In genomic region chr2:126775300-126775985, GRCh38 we compare ENCODE assay signal across 14 cellular contexts.
DNase-seq lines count a peak whose midpoint lies in the region; ATAC-seq and TF ChIP-seq lines count a peak whose summit lies in the region.
"Had no signal": no experiment of that assay in that cellular context is flagged by ENCODE, and none has a peak within 500 bp of the region (broad histone marks: within the 10 kb centered on the region; RNA-seq: fewer than 3 reads in every experiment).

No MANE protein-coding gene starts in this region.

- DNase-seq in CD4-positive, CD25-positive, alpha-beta regulatory T cell = no peak
- DNase-seq in GM23338 (ENCODE audit: low spot score) (no peak), NCI-H1417 (lab: John Stamatoyannopoulos, UW) (no peak), SW480 (ENCODE audit: low spot score) (no peak), HCEC 1CT (no peak)
- DNase-seq in activated naive CD8-positive, alpha-beta T cell treated with anti-CD3 and anti-CD28 coated beads, Interleukin-2, amount 50 U/mL, for 24 hours = no peak
- DNase-seq: BE2C; effector CD8-positive, alpha-beta T cell; gastrocnemius medialis; KBM-7; NCI-H1436; NCI-H2227 treated with DMSO at 0.1 percent for 48 hours had no signal

- H3K4me2 ChIP-seq in GM23338 = no peak overlapping the region

- no peak overlapping the region for H3K27ac ChIP-seq in CD4-positive, CD25-positive, alpha-beta regulatory T cell (ENCODE audit: insufficient read depth, low read length, poor library complexity, severe bottlenecking)
- H3K27ac ChIP-seq in GM23338 (ENCODE audit: low read depth) = no peak overlapping the region
- H3K27ac ChIP-seq: SJSA1 had no signal

- H3K27ac Mint-ChIP-seq in CD4-positive, CD25-positive, alpha-beta regulatory T cell = peak overlapping the region in 2 of 3 donors; percentile 19 to 49
- no peak overlapping the region for H3K27ac Mint-ChIP-seq in GM23338
- no peak overlapping the region for H3K27ac Mint-ChIP-seq in activated naive CD8-positive, alpha-beta T cell treated with anti-CD3 and anti-CD28 coated beads, Interleukin-2, amount 50 U/mL, for 24 hours
- H3K27ac Mint-ChIP-seq in nephron = peak overlapping the region in 2 of 3 experiments; percentile 6 to 67

- H3K36me3 ChIP-seq in CD4-positive, CD25-positive, alpha-beta regulatory T cell (ENCODE audit: control insufficient read depth, insufficient read depth, low read length) = no peaks in the 10 kb centered on the region
- no peaks in the 10 kb centered on the region for H3K36me3 ChIP-seq in GM23338 (ENCODE audit: insufficient read depth)
- H3K36me3 ChIP-seq: BE2C, gastrocnemius medialis, SJSA1 had no signal

- no peaks in the 10 kb centered on the region for H3K27me3 ChIP-seq in CD4-positive, CD25-positive, alpha-beta regulatory T cell (ENCODE audit: control insufficient read depth, insufficient read depth, low read length)
- peaks cover 5% of the 10 kb centered on the region; the same call in 1 of the 2 replicates for H3K27me3 ChIP-seq in GM23338 (ENCODE audit: insufficient read depth)
- H3K27me3 ChIP-seq: BE2C, gastrocnemius medialis had no signal

- H3K4me1 ChIP-seq in CD4-positive, CD25-positive, alpha-beta regulatory T cell (ENCODE audit: control insufficient read depth, insufficient read depth, low read length, poor library complexity, severe bottlenecking) = peaks cover 5% of the 10 kb centered on the region
- H3K4me1 ChIP-seq in GM23338 (ENCODE audit: insufficient read depth) = no peaks in the 10 kb centered on the region
- H3K4me1 ChIP-seq: BE2C had no signal

- TF ChIP-seq CTCF in GM23338 (conservative IDR thresholded peaks at IDR 0.05; ENCODE audit: low read depth in 2 of 2) (no peak), nephron (IDR thresholded peaks at IDR 0.05; ENCODE audit: unreplicated experiment in 3 of 3) (no peak)

- peak overlapping the region; percentile 4 to 95 (median 82) for H3K4me3 Mint-ChIP-seq in CD4-positive, CD25-positive, alpha-beta regulatory T cell
- H3K4me3 Mint-ChIP-seq in GM23338 (peak overlapping the region; percentile 89), nephron (peak overlapping the region; percentile 62 to 91 (median 84))
- peak overlapping the region; percentile 60 for H3K4me3 Mint-ChIP-seq in activated naive CD8-positive, alpha-beta T cell treated with anti-CD3 and anti-CD28 coated beads, Interleukin-2, amount 50 U/mL, for 24 hours

- H3F3A ChIP-seq in GM23338 (replicated peaks; ENCODE audit: low read depth) = no peaks in the 10 kb centered on the region

- no peaks in the 10 kb centered on the region for H3K9me2 ChIP-seq in GM23338 (ENCODE audit: insufficient read depth)

- no peaks in the 10 kb centered on the region for H4K20me1 ChIP-seq in GM23338 (replicated peaks; ENCODE audit: insufficient read depth)

- H3K4me3 ChIP-seq in CD4-positive, CD25-positive, alpha-beta regulatory T cell (ENCODE audit: low read depth, low read length) = no peak overlapping the region
- no peak overlapping the region for H3K4me3 ChIP-seq in GM23338
- H3K4me3 ChIP-seq: SJSA1 had no signal

- H3K9me3 ChIP-seq in CD4-positive, CD25-positive, alpha-beta regulatory T cell (ENCODE audit: control insufficient read depth in 2 of 2, low read length in 2 of 2) = no peaks in the 10 kb centered on the region
- H3K9me3 ChIP-seq: BE2C, gastrocnemius medialis, SJSA1 had no signal

- no peak for ATAC-seq in CD4-positive, CD25-positive, alpha-beta regulatory T cell (ENCODE audit: low read depth in 2 of 2)
- ATAC-seq in GM23338 = no peak
- ATAC-seq in activated naive CD8-positive, alpha-beta T cell treated with anti-CD3 and anti-CD28 coated beads, Interleukin-2, amount 50 U/mL, for 24 hours = no peak
- ATAC-seq: gastrocnemius medialis had no signal

- no peak overlapping the region for H2AFZ ChIP-seq in GM23338

- H3K27me3 Mint-ChIP-seq in CD4-positive, CD25-positive, alpha-beta regulatory T cell = peaks cover 7% of the 10 kb centered on the region
- H3K27me3 Mint-ChIP-seq in GM23338 (ENCODE audit: insufficient read depth, low read depth, poor library complexity) (peaks cover 17% of the 10 kb centered on the region), nephron (ENCODE audit: low read depth) (peaks cover 45% of the 10 kb centered on the region)
- peaks cover 3% of the 10 kb centered on the region for H3K27me3 Mint-ChIP-seq in activated naive CD8-positive, alpha-beta T cell treated with anti-CD3 and anti-CD28 coated beads, Interleukin-2, amount 50 U/mL, for 24 hours

- H3K79me2 ChIP-seq in GM23338 (replicated peaks; ENCODE audit: insufficient read depth) = no peaks in the 10 kb centered on the region

- H3K9me3 Mint-ChIP-seq in CD4-positive, CD25-positive, alpha-beta regulatory T cell = no peaks in the 10 kb centered on the region
- H3K9me3 Mint-ChIP-seq in GM23338 (no peaks in the 10 kb centered on the region; the same call in 2 of the 3 replicates), nephron (no peaks in the 10 kb centered on the region)
- H3K9me3 Mint-ChIP-seq in activated naive CD8-positive, alpha-beta T cell treated with anti-CD3 and anti-CD28 coated beads, Interleukin-2, amount 50 U/mL, for 24 hours = no peaks in the 10 kb centered on the region

- H3K4me1 Mint-ChIP-seq in CD4-positive, CD25-positive, alpha-beta regulatory T cell = peaks cover 0 to 20% (median 6%) of the 10 kb centered on the region in 4 donors
- H3K4me1 Mint-ChIP-seq in GM23338 (peaks cover 8% of the 10 kb centered on the region; the same call in 2 of the 3 replicates), nephron (peaks cover 4% of the 10 kb centered on the region)
- H3K4me1 Mint-ChIP-seq in activated naive CD8-positive, alpha-beta T cell treated with anti-CD3 and anti-CD28 coated beads, Interleukin-2, amount 50 U/mL, for 24 hours = peaks cover 12% of the 10 kb centered on the region

- no peaks in the 10 kb centered on the region for H3K36me3 Mint-ChIP-seq in CD4-positive, CD25-positive, alpha-beta regulatory T cell
- H3K36me3 Mint-ChIP-seq in GM23338 (ENCODE audit: low read depth) = no peaks in the 10 kb centered on the region; the same call in 2 of the 3 replicates
- H3K36me3 Mint-ChIP-seq in activated naive CD8-positive, alpha-beta T cell treated with anti-CD3 and anti-CD28 coated beads, Interleukin-2, amount 50 U/mL, for 24 hours (ENCODE audit: low read depth) = no peaks in the 10 kb centered on the region
- H3K36me3 Mint-ChIP-seq in nephron (ENCODE audit: low read depth) = no peaks in the 10 kb centered on the region

TF ChIP-seq in GM23338, 12 proteins besides CTCF, POLR2A, EP300 and RAD21:
- TF ChIP-seq ZNF331 (CRISPR knock-in tag; IDR thresholded peaks at IDR 0.05; ENCODE audit: low read depth) = no peak
- no peak for TF ChIP-seq JUNB (IDR thresholded peaks at IDR 0.05; ENCODE audit: unreplicated experiment)
- no peak for TF ChIP-seq NANOG (IDR thresholded peaks at IDR 0.05; ENCODE audit: borderline replicate concordance)
- no peak for TF ChIP-seq ZNF114 (CRISPR knock-in tag; IDR thresholded peaks at IDR 0.05)
- TF ChIP-seq CREB1 (CRISPR knock-in tag; IDR thresholded peaks at IDR 0.05; ENCODE audit: low read depth) = no peak
- no peak for TF ChIP-seq POLR2AphosphoS5 (IDR thresholded peaks at IDR 0.05; ENCODE audit: low read depth)
- no peak for TF ChIP-seq ETS1 (IDR thresholded peaks at IDR 0.05)

Comparison
In these comparisons a context has a peak if more than half of its experiments do, and no peak if none do; other contexts are left out.
1. H3K27ac Mint-ChIP-seq: peak in CD4-positive, CD25-positive, alpha-beta regulatory T cell (2 of 3) and nephron (2 of 3); none in GM23338 (single experiment) and activated naive CD8-positive, alpha-beta T cell treated with anti-CD3 and anti-CD28 coated beads, Interleukin-2, amount 50 U/mL, for 24 hours (single experiment).
2. Peak in every context shown above with its lines, with median percentiles within 50 percentile points of each other: H3K4me3 Mint-ChIP-seq.